8 cellular contexts compared by ENCODE assay signal in the genomic region with DNA sequence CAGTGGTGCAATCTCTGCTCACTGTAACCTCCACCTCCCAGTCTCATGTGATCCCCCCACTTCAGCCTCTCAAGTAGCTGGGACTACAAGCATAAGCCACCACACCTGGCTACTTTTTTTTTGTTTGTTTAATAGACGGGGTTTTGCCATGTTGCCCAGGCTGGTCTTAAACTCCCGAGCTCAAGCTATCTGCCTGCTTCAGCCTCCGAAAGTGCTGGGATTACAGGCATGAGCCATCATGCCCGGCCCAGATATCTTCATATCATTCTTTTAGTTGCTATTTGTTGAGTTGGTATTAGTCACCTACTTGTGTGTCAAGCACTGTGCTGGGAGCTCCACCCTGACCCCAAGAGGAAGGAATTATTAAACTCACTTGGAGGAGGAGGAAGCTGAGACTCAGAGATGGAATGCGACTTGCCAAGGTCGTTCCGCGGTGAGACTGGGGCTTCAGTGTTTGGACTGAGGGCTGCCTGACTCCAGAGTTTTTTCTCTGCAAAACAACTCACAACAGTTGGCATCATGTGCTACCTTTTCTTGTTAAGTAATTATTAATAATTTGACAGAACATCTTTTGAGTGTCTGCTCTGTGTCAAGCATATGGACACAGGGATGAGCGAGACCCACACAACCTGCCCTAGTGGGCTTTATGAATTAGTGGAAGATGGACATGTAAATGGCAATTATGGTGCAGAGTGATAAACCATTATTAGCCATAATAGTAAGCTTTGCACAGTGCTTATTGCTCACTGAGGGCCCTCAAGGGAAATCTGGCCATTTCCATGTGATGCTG.
A peak's percentile ranks its signal among the peaks of the same experiment; 100 is the strongest.
DNase-seq lines count a peak whose midpoint lies in the region; ATAC-seq and TF ChIP-seq lines count a peak whose summit lies in the region.

No MANE protein-coding gene starts in this region.

- TF ChIP-seq CTCF in Peyer's patch (IDR thresholded peaks at IDR 0.05), result peak in 4 of 6 experiments; percentile 21 to 84 (median 66)
- peak in 3 of 4 experiments; percentile 26 to 66 (median 64) for TF ChIP-seq CTCF in prostate gland (IDR thresholded peaks at IDR 0.05)

- no peak overlapping the region for H3K4me3 ChIP-seq in Peyer's patch
- H3K4me3 ChIP-seq in prostate gland, result no peak overlapping the region

- H3K27me3 ChIP-seq in Peyer's patch, result no peaks in the 10 kb centered on the region
- no peaks in the 10 kb centered on the region for H3K27me3 ChIP-seq in prostate gland (replicated peaks; ENCODE audit: insufficient read depth)

- DNase-seq in ELF-1 (ENCODE audit: low read depth, low spot score) (peak; percentile 80), Peyer's patch (peak in 2 of 3 donors; percentile 58 to 75), fibroblast of peridontal ligament (ENCODE audit: extremely low read depth) (peak; percentile 86), prostate gland (ENCODE audit: low spot score) (peak; percentile 72), SKM-1 treated with dmso at 0.1 percent for 144 hours (lab: John Stamatoyannopoulos, UW; ENCODE audit: unreplicated experiment) (no peak)
- no peak for DNase-seq in activated naive CD4-positive, alpha-beta T cell treated with anti-CD3 and anti-CD28 coated beads, Interleukin-2, amount 50 U/mL, for 72 hours (ENCODE audit: low spot score in 2 of 2)

- H3K9me3 ChIP-seq in Peyer's patch (no peaks in the 10 kb centered on the region), prostate gland (no peaks in the 10 kb centered on the region)

- H3K36me3 ChIP-seq in Peyer's patch (no peaks in the 10 kb centered on the region), prostate gland (no peaks in the 10 kb centered on the region)

- no peak overlapping the region for H3K27ac ChIP-seq in Peyer's patch
- no peak overlapping the region for H3K27ac ChIP-seq in prostate gland

- no peaks in the 10 kb centered on the region for H3K36me3 Mint-ChIP-seq in activated naive CD4-positive, alpha-beta T cell treated with anti-CD3 and anti-CD28 coated beads, Interleukin-2, amount 50 U/mL, for 72 hours

- H3K4me1 ChIP-seq in Peyer's patch, result peaks cover 0 to 7% (median 0%) of the 10 kb centered on the region in 4 donors
- no peaks in the 10 kb centered on the region for H3K4me1 ChIP-seq in prostate gland (replicated peaks)

- TF ChIP-seq POLR2A in Peyer's patch (IDR thresholded peaks at IDR 0.05) (no peak), prostate gland (IDR thresholded peaks at IDR 0.05) (no peak)

- 25% methylated on average over 9 of the region's 9 CpGs for WGBS in prostate gland

- ATAC-seq in HG03135 (IDR thresholded peaks at IDR 0.05; ENCODE audit: unreplicated experiment), result no peak
- no peak for ATAC-seq in activated naive CD4-positive, alpha-beta T cell treated with anti-CD3 and anti-CD28 coated beads, Interleukin-2, amount 50 U/mL, for 72 hours
- ATAC-seq in GM19467 (IDR thresholded peaks at IDR 0.05; ENCODE audit: unreplicated experiment), result no peak

- no peaks in the 10 kb centered on the region for H3K9me3 Mint-ChIP-seq in activated naive CD4-positive, alpha-beta T cell treated with anti-CD3 and anti-CD28 coated beads, Interleukin-2, amount 50 U/mL, for 72 hours

- H3K27ac Mint-ChIP-seq in activated naive CD4-positive, alpha-beta T cell treated with anti-CD3 and anti-CD28 coated beads, Interleukin-2, amount 50 U/mL, for 72 hours, result no peak overlapping the region

- intact Hi-C loops in prostate gland (cut with DNase I), result no loop called here

Comparison
In these comparisons a context has a peak if more than half of its experiments do, and no peak if none do; other contexts are left out.
1. DNase-seq: peak in ELF-1 (single experiment), Peyer's patch (2 of 3), fibroblast of peridontal ligament (single experiment) and prostate gland (single experiment); none in activated naive CD4-positive, alpha-beta T cell treated with anti-CD3 and anti-CD28 coated beads, Interleukin-2, amount 50 U/mL, for 72 hours (0 of 2) and SKM-1 treated with dmso at 0.1 percent for 144 hours (single experiment).